In the genomic region with DNA sequence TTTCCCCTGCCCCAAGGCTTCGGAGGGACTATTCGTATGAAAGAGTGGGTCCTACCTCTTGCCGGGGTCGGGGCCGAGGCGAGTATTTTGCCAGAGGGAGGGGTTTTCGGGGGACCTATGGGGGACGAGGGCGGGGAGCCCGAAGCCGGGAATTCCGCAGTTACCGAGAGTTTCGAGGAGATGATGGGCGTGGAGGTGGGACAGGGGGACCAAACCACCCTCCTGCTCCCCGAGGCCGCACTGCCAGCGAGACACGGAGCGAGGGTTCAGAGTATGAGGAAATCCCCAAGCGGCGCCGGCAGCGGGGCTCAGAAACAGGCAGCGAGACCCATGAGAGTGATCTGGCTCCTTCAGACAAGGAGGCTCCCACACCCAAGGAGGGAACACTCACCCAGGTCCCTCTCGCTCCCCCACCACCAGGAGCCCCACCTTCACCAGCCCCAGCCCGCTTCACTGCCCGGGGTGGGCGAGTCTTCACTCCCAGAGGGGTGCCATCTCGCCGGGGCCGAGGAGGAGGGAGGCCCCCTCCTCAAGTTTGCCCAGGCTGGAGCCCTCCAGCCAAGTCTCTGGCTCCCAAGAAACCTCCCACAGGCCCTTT, we compare ENCODE assay signal across 1 cellular context.
TF ChIP-seq lines count a peak whose summit lies in the region.

No MANE protein-coding gene starts in this region.

TF ChIP-seq in K562, 482 proteins besides CTCF, POLR2A, EP300 and RAD21:
- TF ChIP-seq POLR2G (IDR thresholded peaks at IDR 0.05; ENCODE audit: low read depth, low read length) (peak; percentile 55; the same call in 1 of the 2 replicates), ZNF263 (CRISPR knock-in tag; IDR thresholded peaks at IDR 0.05; ENCODE audit: borderline replicate concordance) (0 out of 2 replicates have a peak, but pooled peaks have one; percentile 36), ZNF232 (CRISPR knock-in tag; IDR thresholded peaks at IDR 0.05) (no peak), HOXB6 (CRISPR knock-in tag; IDR thresholded peaks at IDR 0.05; ENCODE audit: borderline replicate concordance) (no peak), POLR2B (IDR thresholded peaks at IDR 0.05; ENCODE audit: low read depth, partially characterized antibody) (peak; percentile 70), RBM22 (IDR thresholded peaks at IDR 0.05; ENCODE audit: low read depth, low read length, poor library complexity, severe bottlenecking) (peak; percentile 91), POLR2AphosphoS5 (IDR thresholded peaks at IDR 0.05; ENCODE audit: control insufficient read depth, insufficient read depth, low read depth, low read length) (peak; percentile 32; the same call in 1 of the 2 replicates), CCNT2 (IDR thresholded peaks at IDR 0.05; ENCODE audit: borderline replicate concordance, extremely low read depth, insufficient read length, low read depth, low read length) (peak; percentile 12), ZNF778 (CRISPR knock-in tag; IDR thresholded peaks at IDR 0.05) (no peak), RBFOX2 (IDR thresholded peaks at IDR 0.05; ENCODE audit: low read depth, low read length) (peak; percentile 65)
- TF ChIP-seq, protein P1, sequence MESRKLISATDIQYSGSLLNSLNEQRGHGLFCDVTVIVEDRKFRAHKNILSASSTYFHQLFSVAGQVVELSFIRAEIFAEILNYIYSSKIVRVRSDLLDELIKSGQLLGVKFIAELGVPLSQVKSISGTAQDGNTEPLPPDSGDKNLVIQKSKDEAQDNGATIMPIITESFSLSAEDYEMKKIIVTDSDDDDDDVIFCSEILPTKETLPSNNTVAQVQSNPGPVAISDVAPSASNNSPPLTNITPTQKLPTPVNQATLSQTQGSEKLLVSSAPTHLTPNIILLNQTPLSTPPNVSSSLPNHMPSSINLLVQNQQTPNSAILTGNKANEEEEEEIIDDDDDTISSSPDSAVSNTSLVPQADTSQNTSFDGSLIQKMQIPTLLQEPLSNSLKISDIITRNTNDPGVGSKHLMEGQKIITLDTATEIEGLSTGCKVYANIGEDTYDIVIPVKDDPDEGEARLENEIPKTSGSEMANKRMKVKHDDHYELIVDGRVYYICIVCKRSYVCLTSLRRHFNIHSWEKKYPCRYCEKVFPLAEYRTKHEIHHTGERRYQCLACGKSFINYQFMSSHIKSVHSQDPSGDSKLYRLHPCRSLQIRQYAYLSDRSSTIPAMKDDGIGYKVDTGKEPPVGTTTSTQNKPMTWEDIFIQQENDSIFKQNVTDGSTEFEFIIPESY (CRISPR knock-in tag; IDR thresholded peaks at IDR 0.05) = peak; percentile 47
- TF ChIP-seq, protein P2, sequence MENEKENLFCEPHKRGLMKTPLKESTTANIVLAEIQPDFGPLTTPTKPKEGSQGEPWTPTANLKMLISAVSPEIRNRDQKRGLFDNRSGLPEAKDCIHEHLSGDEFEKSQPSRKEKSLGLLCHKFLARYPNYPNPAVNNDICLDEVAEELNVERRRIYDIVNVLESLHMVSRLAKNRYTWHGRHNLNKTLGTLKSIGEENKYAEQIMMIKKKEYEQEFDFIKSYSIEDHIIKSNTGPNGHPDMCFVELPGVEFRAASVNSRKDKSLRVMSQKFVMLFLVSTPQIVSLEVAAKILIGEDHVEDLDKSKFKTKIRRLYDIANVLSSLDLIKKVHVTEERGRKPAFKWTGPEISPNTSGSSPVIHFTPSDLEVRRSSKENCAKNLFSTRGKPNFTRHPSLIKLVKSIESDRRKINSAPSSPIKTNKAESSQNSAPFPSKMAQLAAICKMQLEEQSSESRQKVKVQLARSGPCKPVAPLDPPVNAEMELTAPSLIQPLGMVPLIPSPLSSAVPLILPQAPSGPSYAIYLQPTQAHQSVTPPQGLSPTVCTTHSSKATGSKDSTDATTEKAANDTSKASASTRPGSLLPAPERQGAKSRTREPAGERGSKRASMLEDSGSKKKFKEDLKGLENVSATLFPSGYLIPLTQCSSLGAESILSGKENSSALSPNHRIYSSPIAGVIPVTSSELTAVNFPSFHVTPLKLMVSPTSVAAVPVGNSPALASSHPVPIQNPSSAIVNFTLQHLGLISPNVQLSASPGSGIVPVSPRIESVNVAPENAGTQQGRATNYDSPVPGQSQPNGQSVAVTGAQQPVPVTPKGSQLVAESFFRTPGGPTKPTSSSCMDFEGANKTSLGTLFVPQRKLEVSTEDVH (IDR thresholded peaks at IDR 0.05; ENCODE audit: low read depth, partially characterized antibody) = peak; percentile 48
TF ChIP-seq in K562: peak in this region for 9.
